ENCODE assay signal across 17 cellular contexts in the genomic region with DNA sequence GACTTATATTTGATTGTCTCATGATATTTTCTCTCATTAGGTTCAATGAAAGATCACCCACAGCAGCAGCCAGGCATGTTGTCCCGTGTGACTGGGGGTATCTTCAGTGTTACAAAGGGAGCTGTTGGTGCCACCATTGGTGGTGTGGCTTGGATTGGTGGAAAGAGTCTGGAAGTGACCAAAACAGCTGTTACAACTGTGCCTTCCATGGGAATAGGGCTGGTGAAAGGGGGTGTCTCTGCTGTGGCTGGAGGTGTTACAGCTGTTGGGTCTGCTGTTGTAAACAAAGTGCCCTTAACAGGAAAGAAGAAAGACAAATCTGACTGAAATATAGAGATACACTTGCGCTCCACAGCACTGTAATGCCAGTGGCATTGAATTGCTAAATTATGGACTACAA. TPM values are rescaled to one million over a fixed set of nuclear protein-coding genes. Genes with fewer than 3 reads are reported as not detected.
DNase-seq lines count a peak whose midpoint lies in the region; ATAC-seq and TF ChIP-seq lines count a peak whose summit lies in the region.
"Had no signal": no experiment of that assay in that cellular context is flagged by ENCODE, and none has a peak within 500 bp of the region (broad histone marks: within the 10 kb centered on the region; RNA-seq: fewer than 3 reads in every experiment).

No MANE protein-coding gene starts in this region.

- TF ChIP-seq CTCF in cardiac muscle cell (IDR thresholded peaks at IDR 0.05; ENCODE audit: low read depth, low read length) (no peak), endodermal cell (conservative IDR thresholded peaks at IDR 0.05) (no peak)

- H3K36me3 Mint-ChIP-seq in endodermal cell (ENCODE audit: low read depth): peaks cover 32% of the 10 kb centered on the region

- in situ Hi-C loops in SK-MEL-5 (cut with HindIII; ENCODE audit: low pct_unique_long_range_greater_than_20kb, low sequenced_read_pairs): no loop called here

- H3K36me3 ChIP-seq in cardiac muscle cell (peaks cover 30% of the 10 kb centered on the region), endodermal cell (ENCODE audit: control insufficient read depth, insufficient read depth, low read length) (peaks cover 66% of the 10 kb centered on the region)

- peak overlapping the region; percentile 46 for H3K27ac ChIP-seq in cardiac muscle cell
- H3K27ac ChIP-seq in right cardiac atrium (ENCODE audit: low read length): no peak overlapping the region
- no peak overlapping the region for H3K27ac ChIP-seq in endodermal cell (ENCODE audit: low read depth, low read length)

- no peaks in the 10 kb centered on the region for H3K4me1 Mint-ChIP-seq in endodermal cell
- H3K4me1 Mint-ChIP-seq: CD14-positive monocyte had no signal

- no peaks in the 10 kb centered on the region for H3K9me3 Mint-ChIP-seq in endodermal cell
- H3K9me3 Mint-ChIP-seq: CD14-positive monocyte had no signal

- no peaks in the 10 kb centered on the region for H3K27me3 Mint-ChIP-seq in endodermal cell (ENCODE audit: insufficient read depth)

- no peak overlapping the region for H3K4me3 Mint-ChIP-seq in endodermal cell
- H3K4me3 Mint-ChIP-seq: CD14-positive monocyte had no signal

- peak overlapping the region; percentile 45 for H3K27ac Mint-ChIP-seq in endodermal cell

- H3K9me3 ChIP-seq in cardiac muscle cell (ENCODE audit: low read depth) (no peaks in the 10 kb centered on the region), right cardiac atrium (ENCODE audit: control insufficient read depth, low read length) (no peaks in the 10 kb centered on the region), endodermal cell (ENCODE audit: control insufficient read depth, low read length) (no peaks in the 10 kb centered on the region)

- no peak for ATAC-seq in right cardiac atrium
- ATAC-seq in HG03095 (IDR thresholded peaks at IDR 0.05; ENCODE audit: unreplicated experiment): no peak

- no peak overlapping the region for H3K9ac ChIP-seq in endodermal cell (ENCODE audit: extremely low read depth, low read length, poor library complexity, severe bottlenecking)

- H3K4me3 ChIP-seq in cardiac muscle cell: no peak overlapping the region
- H3K4me3 ChIP-seq in right cardiac atrium (ENCODE audit: low read length): no peak overlapping the region
- no peak overlapping the region for H3K4me3 ChIP-seq in endodermal cell (ENCODE audit: low read length)

- H3K27me3 ChIP-seq in cardiac muscle cell (no peaks in the 10 kb centered on the region), right cardiac atrium (ENCODE audit: control insufficient read depth, insufficient read depth) (no peaks in the 10 kb centered on the region), endodermal cell (ENCODE audit: control insufficient read depth, insufficient read depth, low read length, poor library complexity, severe bottlenecking) (no peaks in the 10 kb centered on the region)

- 95% methylated on average over 2 of the region's 2 CpGs for whole genome bisulfite sequencing in right cardiac atrium
- WGBS in endodermal cell (ENCODE audit: insufficient coverage in 1 of 2, insufficient read length in 1 of 2), 2 experiments: 93 to 95% methylated on average over 2 of the region's 2 CpGs

- peaks cover 6% of the 10 kb centered on the region for H3K4me1 ChIP-seq in cardiac muscle cell (ENCODE audit: low read depth)
- H3K4me1 ChIP-seq in right cardiac atrium (ENCODE audit: control insufficient read depth, insufficient read depth, low read length): peaks cover 2% of the 10 kb centered on the region
- no peaks in the 10 kb centered on the region for H3K4me1 ChIP-seq in endodermal cell (ENCODE audit: control insufficient read depth, insufficient read depth, low read length)

- intact Hi-C loops in right cardiac atrium (cut with DNase I): no loop called here

- DNase-seq in cardiac muscle cell (ENCODE audit: low read depth in 1 of 2, low spot score in 1 of 2): no peak
- DNase-seq in right cardiac atrium: no peak
- DNase-seq in SK-MEL-5 (ENCODE audit: low read depth, low spot score): peak; percentile 44
- DNase-seq in endodermal cell: no peak
- no peak for DNase-seq in NOMO-1 (lab: John Stamatoyannopoulos, UW; ENCODE audit: unreplicated experiment in 2 of 2)
- no peak for DNase-seq in kidney tubule cell (ENCODE audit: low spot score)
- DNase-seq: Calu3; IMR-90; Kasumi-1; NCI-H1105 treated with DMSO at 0.1 percent for 48 hours; NCI-H1694 treated with DMSO at 0.1 percent for 48 hours; NCI-H226; NCI-H526 treated with DMSO at 0.1 percent for 48 hours; NK-92 treated with Interleukin-12 subunit alpha and Interleukin-12 subunit beta, amount 100 ng/mL, for 24 hours; SHP77 treated with DMSO at 0.1 percent for 48 hours had no signal

RNA-seq across cellular contexts. Expression of a gene that starts 15.4 kb away (rescaled TPM):
- 68.1 and 87.4 TPM in 2 replicates for total RNA-seq in cardiac muscle cell
- 77.8 and 86.3 TPM in 2 replicates for polyA plus RNA-seq in cardiac muscle cell
- 10 to 100 TPM; 55.4 to 69.9 (median 63.6) TPM for total RNA-seq in right cardiac atrium
- 25.1 TPM for polyA plus RNA-seq in right cardiac atrium
- total RNA-seq in SK-MEL-5 (2014; rRNA removed; shearing (Covaris generic)): 42.7 and 44.1 TPM in 2 replicates
- polyA plus RNA-seq in SK-MEL-5 (2015; cell fraction: cytosol; rRNA removed): 34.8 and 49.8 TPM in 2 replicates
- polyA plus RNA-seq in SK-MEL-5 (2015; cell fraction: nucleus; rRNA removed): 23.9 and 39.5 TPM in 2 replicates
- total RNA-seq in endodermal cell: 10 to 100 TPM; 25.7 to 39.3 TPM
- 36.7 TPM for polyA plus RNA-seq in endodermal cell (2013, experiment 1 of 2)
- polyA plus RNA-seq in endodermal cell (2013, experiment 2 of 2): 36.0 TPM

RNA-seq across cellular contexts. Expression of a gene that starts 15.9 kb away (rescaled TPM):
- total RNA-seq in cardiac muscle cell (32.0 and 52.0 TPM in 2 replicates), right cardiac atrium (10 to 100 TPM; 29.5 to 45.1 (median 38.8) TPM), endodermal cell (10 to 100 TPM; 12.0 to 12.5 TPM)
- polyA plus RNA-seq in cardiac muscle cell (66.1 and 84.8 TPM in 2 replicates), right cardiac atrium (35.7 TPM)
- 6.9 and 9.4 TPM in 2 replicates for total RNA-seq in SK-MEL-5 (2014; rRNA removed; shearing (Covaris generic))
- polyA plus RNA-seq in SK-MEL-5 (2015; cell fraction: cytosol; rRNA removed): 4.6 and 6.3 TPM in 2 replicates
- 64.8 and 82.0 TPM in 2 replicates for polyA plus RNA-seq in SK-MEL-5 (2015; cell fraction: nucleus; rRNA removed)
- 14.5 TPM for polyA plus RNA-seq in endodermal cell (2013, experiment 1 of 2)
- polyA plus RNA-seq in endodermal cell (2013, experiment 2 of 2): 16.1 TPM
